ENCODE assay signal across 9 cellular contexts in the genomic region with DNA sequence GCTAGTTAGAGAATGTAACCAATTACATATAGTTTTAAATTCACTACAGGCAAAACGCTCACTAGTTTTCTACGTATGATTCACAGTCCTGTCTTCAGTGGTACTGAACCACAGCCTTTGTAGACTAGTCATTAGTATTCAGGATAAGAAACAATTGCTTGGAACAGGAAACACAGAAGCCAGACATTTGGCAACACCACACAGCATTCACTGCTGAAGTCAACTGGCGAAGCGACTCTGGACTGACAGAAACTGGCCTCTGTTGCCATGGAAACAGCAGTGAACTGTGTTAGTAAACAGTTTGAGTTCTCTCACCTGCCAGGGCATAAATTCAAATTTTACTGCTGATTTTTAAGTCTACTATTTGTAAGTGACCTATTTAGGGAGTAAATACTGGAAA. TPM values are rescaled to one million over a fixed set of nuclear protein-coding genes. Genes with fewer than 3 reads are reported as not detected.
DNase-seq lines count a peak whose midpoint lies in the region; ATAC-seq and TF ChIP-seq lines count a peak whose summit lies in the region.
"Had no signal": no experiment of that assay in that cellular context is flagged by ENCODE, and none has a peak within 500 bp of the region (broad histone marks: within the 10 kb centered on the region; RNA-seq: fewer than 3 reads in every experiment).

No MANE protein-coding gene starts in this region.

- H2AFZ ChIP-seq in GM23248 (no peak overlapping the region), fibroblast of lung (ENCODE audit: low read length) (no peak overlapping the region), neural cell (ENCODE audit: low read depth, low read length) (no peak overlapping the region)

- H3K27me3 Mint-ChIP-seq in naive thymus-derived CD4-positive, alpha-beta T cell: peaks cover 0 to 4% (median 0%) of the 10 kb centered on the region in 5 donors
- H3K27me3 Mint-ChIP-seq in natural killer cell treated with Interleukin-12 subunit alpha and Interleukin-12 subunit beta and Interleukin-15 and Interleukin-18, amount 100 ng/mL, for 72 hours: no peaks in the 10 kb centered on the region

- no peaks in the 10 kb centered on the region for H4K20me1 ChIP-seq in GM23248 (ENCODE audit: insufficient read depth)
- no peaks in the 10 kb centered on the region for H4K20me1 ChIP-seq in fibroblast of lung (ENCODE audit: control insufficient read depth, extremely low read depth, insufficient read depth, low read length)
- H4K20me1 ChIP-seq in neural cell (ENCODE audit: insufficient read depth): no peaks in the 10 kb centered on the region

- DNase-seq in GM23248 (peak; percentile 10), NCI-H510A treated with DMSO at 0.1 percent for 48 hours (lab: John Stamatoyannopoulos, UW) (peak; percentile 9), fibroblast of lung (ENCODE audit: low read depth in 2 of 2) (peak; percentile 44 to 94), OCI-M1 (lab: John Stamatoyannopoulos, UW) (no peak)
- no peak for DNase-seq in naive thymus-derived CD4-positive, alpha-beta T cell
- DNase-seq in natural killer cell treated with Interleukin-12 subunit alpha and Interleukin-12 subunit beta and Interleukin-15 and Interleukin-18, amount 100 ng/mL, for 72 hours (ENCODE audit: low spot score): no peak

- H3K4me3 ChIP-seq in GM23248 (no peak overlapping the region), fibroblast of lung (replicated peaks in 1 of 4; ENCODE audit: control extremely low read depth in 1 of 4, insufficient read depth in 1 of 4, low read depth in 3 of 4, low read length in 4 of 4) (no peak overlapping the region), neural cell (ENCODE audit: low read length) (peak overlapping the region; percentile 15)
- H3K4me3 ChIP-seq in naive thymus-derived CD4-positive, alpha-beta T cell (ENCODE audit: low read length): no peak overlapping the region
- H3K4me3 ChIP-seq: SK-N-MC had no signal

- TF ChIP-seq RAD21 in neural cell (conservative IDR thresholded peaks at IDR 0.05): no peak

- TF ChIP-seq EP300 in neural cell (conservative IDR thresholded peaks at IDR 0.05; ENCODE audit: poor library complexity, severe bottlenecking): no peak

- no peak overlapping the region for H3K4me3 Mint-ChIP-seq in naive thymus-derived CD4-positive, alpha-beta T cell
- H3K4me3 Mint-ChIP-seq in natural killer cell treated with Interleukin-12 subunit alpha and Interleukin-12 subunit beta and Interleukin-15 and Interleukin-18, amount 100 ng/mL, for 72 hours: no peak overlapping the region

- CTCF ChIA-PET in naive thymus-derived CD4-positive, alpha-beta T cell (lab: Charles Lee): no interaction called here

- no peak for TF ChIP-seq CTCF in fibroblast of lung (conservative IDR thresholded peaks at IDR 0.05 in 1 of 2, IDR thresholded peaks at IDR 0.05 in 1 of 2; ENCODE audit: low read depth in 1 of 2, low read length in 2 of 2)
- TF ChIP-seq CTCF in neural cell (IDR thresholded peaks at IDR 0.05; ENCODE audit: poor library complexity, severe bottlenecking): no peak

- ATAC-seq in naive thymus-derived CD4-positive, alpha-beta T cell: no peak
- ATAC-seq in GM21529 (IDR thresholded peaks at IDR 0.05; ENCODE audit: unreplicated experiment): no peak
- ATAC-seq in natural killer cell treated with Interleukin-12 subunit alpha and Interleukin-12 subunit beta and Interleukin-15 and Interleukin-18, amount 100 ng/mL, for 72 hours: no peak

- peaks cover 15% of the 10 kb centered on the region for H3K4me1 ChIP-seq in GM23248 (ENCODE audit: insufficient read depth)
- H3K4me1 ChIP-seq in fibroblast of lung (ENCODE audit: control insufficient read depth, extremely low read depth, insufficient read depth, low read length): peaks cover 3% of the 10 kb centered on the region
- no peaks in the 10 kb centered on the region for H3K4me1 ChIP-seq in naive thymus-derived CD4-positive, alpha-beta T cell (ENCODE audit: control insufficient read depth in 2 of 2, insufficient read depth in 2 of 2, low read length in 2 of 2)

- in situ Hi-C loops in GM23248 (cut with MboI): no loop called here

- no peaks in the 10 kb centered on the region for H3K9me2 ChIP-seq in GM23248 (ENCODE audit: insufficient read depth)
- H3K9me2 ChIP-seq in neural cell (ENCODE audit: insufficient read depth, low read length): no peaks in the 10 kb centered on the region

- no peak overlapping the region for H3K9ac ChIP-seq in GM23248
- no peak overlapping the region for H3K9ac ChIP-seq in fibroblast of lung (ENCODE audit: insufficient read depth, low read length)
- no peak overlapping the region for H3K9ac ChIP-seq in neural cell (ENCODE audit: low read length)

- H3K27me3 ChIP-seq in GM23248 (replicated peaks; ENCODE audit: insufficient read depth): no peaks in the 10 kb centered on the region
- no peaks in the 10 kb centered on the region for H3K27me3 ChIP-seq in fibroblast of lung (ENCODE audit: control insufficient read depth, insufficient read depth, low read length)
- no peaks in the 10 kb centered on the region for H3K27me3 ChIP-seq in neural cell (ENCODE audit: insufficient read depth, low read depth, low read length)
- H3K27me3 ChIP-seq in naive thymus-derived CD4-positive, alpha-beta T cell (ENCODE audit: control insufficient read depth in 2 of 2, insufficient read depth in 2 of 2, low read length in 2 of 2): no peaks in the 10 kb centered on the region

- H3K36me3 ChIP-seq in GM23248 (ENCODE audit: low read depth) (0 out of 2 replicates have a peak, but pooled peaks cover 3% of the 10 kb centered on the region), fibroblast of lung (ENCODE audit: control insufficient read depth, insufficient read depth, low read length) (no peaks in the 10 kb centered on the region), neural cell (ENCODE audit: insufficient read depth, low read length) (no peaks in the 10 kb centered on the region)
- no peaks in the 10 kb centered on the region for H3K36me3 ChIP-seq in naive thymus-derived CD4-positive, alpha-beta T cell (ENCODE audit: control insufficient read depth in 2 of 3, insufficient read depth in 3 of 3, low read length in 3 of 3)

- H3K79me2 ChIP-seq in GM23248 (ENCODE audit: insufficient read depth) (no peaks in the 10 kb centered on the region), fibroblast of lung (ENCODE audit: control insufficient read depth, insufficient read depth, low read length) (no peaks in the 10 kb centered on the region), neural cell (replicated peaks; ENCODE audit: insufficient read depth, low read length) (peaks cover 21% of the 10 kb centered on the region)

- peaks cover 15% of the 10 kb centered on the region for H3F3A ChIP-seq in GM23248 (ENCODE audit: insufficient read depth)
- no peaks in the 10 kb centered on the region for H3F3A ChIP-seq in neural cell (ENCODE audit: insufficient read depth, low read length, poor library complexity, severe bottlenecking)

- POLR2A ChIA-PET in naive thymus-derived CD4-positive, alpha-beta T cell (lab: Charles Lee): no interaction called here

- no peak overlapping the region for H3K27ac Mint-ChIP-seq in naive thymus-derived CD4-positive, alpha-beta T cell
- H3K27ac Mint-ChIP-seq in natural killer cell treated with Interleukin-12 subunit alpha and Interleukin-12 subunit beta and Interleukin-15 and Interleukin-18, amount 100 ng/mL, for 72 hours: no peak overlapping the region

- H3K27ac ChIP-seq in GM23248 (no peak overlapping the region), fibroblast of lung (ENCODE audit: insufficient read depth, low read length) (no peak overlapping the region), neural cell (ENCODE audit: low read length) (peak overlapping the region; percentile 44)
- H3K27ac ChIP-seq in naive thymus-derived CD4-positive, alpha-beta T cell (ENCODE audit: low read depth, low read length): no peak overlapping the region
- H3K27ac ChIP-seq: SK-N-MC had no signal

- no peaks in the 10 kb centered on the region for H3K36me3 Mint-ChIP-seq in naive thymus-derived CD4-positive, alpha-beta T cell
- H3K36me3 Mint-ChIP-seq in natural killer cell treated with Interleukin-12 subunit alpha and Interleukin-12 subunit beta and Interleukin-15 and Interleukin-18, amount 100 ng/mL, for 72 hours: no peaks in the 10 kb centered on the region

- 29 to 33% methylated on average over 4 of the region's 4 CpGs for WGBS in GM23248 (ENCODE audit: low coverage in 1 of 2, low lambda C conversion rate in 2 of 2, missing lambda C conversion rate in 2 of 2), 2 experiments

- no peaks in the 10 kb centered on the region for H3K4me1 Mint-ChIP-seq in naive thymus-derived CD4-positive, alpha-beta T cell
- no peaks in the 10 kb centered on the region for H3K4me1 Mint-ChIP-seq in natural killer cell treated with Interleukin-12 subunit alpha and Interleukin-12 subunit beta and Interleukin-15 and Interleukin-18, amount 100 ng/mL, for 72 hours (ENCODE audit: low read depth in 2 of 2)

- intact Hi-C loops in naive thymus-derived CD4-positive, alpha-beta T cell (cut with micrococcal nuclease): no loop called here

- H3K4me2 ChIP-seq in GM23248 (ENCODE audit: unreplicated experiment) (no peak overlapping the region), fibroblast of lung (ENCODE audit: extremely low read depth, insufficient read depth, low read length) (no peak overlapping the region), neural cell (ENCODE audit: low read length) (peak overlapping the region; percentile 17)

- H3K9me3 ChIP-seq in GM23248 (ENCODE audit: low read depth) (peaks cover 6% of the 10 kb centered on the region), fibroblast of lung (ENCODE audit: control insufficient read depth, insufficient read depth, low read depth, low read length) (no peaks in the 10 kb centered on the region), neural cell (ENCODE audit: low read length) (no peaks in the 10 kb centered on the region)
- no peaks in the 10 kb centered on the region for H3K9me3 ChIP-seq in naive thymus-derived CD4-positive, alpha-beta T cell (ENCODE audit: control insufficient read depth in 2 of 3, low read length in 3 of 3)

- H3K9me3 Mint-ChIP-seq in naive thymus-derived CD4-positive, alpha-beta T cell: peaks cover 0 to 2% (median 0%) of the 10 kb centered on the region in 11 donors
- peaks cover 5% of the 10 kb centered on the region for H3K9me3 Mint-ChIP-seq in natural killer cell treated with Interleukin-12 subunit alpha and Interleukin-12 subunit beta and Interleukin-15 and Interleukin-18, amount 100 ng/mL, for 72 hours

TF ChIP-seq in neural cell, 6 proteins besides CTCF, POLR2A, EP300 and RAD21 (continues in another document):
- no peak for TF ChIP-seq SMC3 (conservative IDR thresholded peaks at IDR 0.05; ENCODE audit: poor library complexity)

RNA-seq across cellular contexts. Expression of a gene that starts 57.6 kb away (rescaled TPM):
- total RNA-seq in GM23248 (2014; rRNA removed; shearing (Covaris generic)): 0.89 and 1.3 TPM in 2 replicates
- polyA plus RNA-seq in GM23248 (2016; fragmentation: Nextera tagmentation; extraction: Ambion mirVana) (0.73 and 1.1 TPM in 2 replicates), fibroblast of lung (3.2 and 3.8 TPM in 2 replicates), neural cell (91.9 and 147 TPM in 2 replicates)
- 8.0 and 20.0 TPM in 2 replicates for total RNA-seq in fibroblast of lung
- polyA plus RNA-seq in fibroblast of lung (2012): 2.1 and 2.2 TPM in 2 replicates
- polyA minus RNA-seq in fibroblast of lung (ENCODE audit: low replicate concordance) (0.27 and 15.9 TPM in 2 replicates), neural cell (414 and 577 TPM in 2 replicates)
- under 1 TPM in 1 of 5 experiments, not detected in 4; 0.54 TPM for total RNA-seq in naive thymus-derived CD4-positive, alpha-beta T cell
- not detected for polyA plus RNA-seq in naive thymus-derived CD4-positive, alpha-beta T cell
- total RNA-seq in natural killer cell treated with Interleukin-12 subunit alpha and Interleukin-12 subunit beta and Interleukin-15 and Interleukin-18, amount 100 ng/mL, for 72 hours: under 1 TPM in 1 of 2 donors, not detected in 1; 0.28 TPM

Comparison
In these comparisons a context has a peak if more than half of its experiments do, and no peak if none do; other contexts are left out.
1. DNase-seq: peak in GM23248 (single experiment), NCI-H510A treated with DMSO at 0.1 percent for 48 hours (single experiment) and fibroblast of lung (2 of 2); none in OCI-M1 (single experiment), naive thymus-derived CD4-positive, alpha-beta T cell (0 of 9) and natural killer cell treated with Interleukin-12 subunit alpha and Interleukin-12 subunit beta and Interleukin-15 and Interleukin-18, amount 100 ng/mL, for 72 hours (single experiment).